Comparison of ENCODE assay signal across 13 cellular contexts in genomic region chr7:91286432-91286831, GRCh38. TPM values are rescaled to one million over a fixed set of nuclear protein-coding genes. Genes with fewer than 3 reads are reported as not detected.
DNase-seq lines count a peak whose midpoint lies in the region; ATAC-seq lines count a peak whose summit lies in the region.
"Had no signal": no experiment of that assay in that cellular context is flagged by ENCODE, and none has a peak within 500 bp of the region (broad histone marks: within the 10 kb centered on the region; RNA-seq: fewer than 3 reads in every experiment).

No MANE protein-coding gene starts in this region.

- H3K27me3 ChIP-seq in aorta (ENCODE audit: control insufficient read depth in 1 of 2, insufficient read depth in 2 of 2, low read length in 1 of 2) = no peaks in the 10 kb centered on the region
- H3K27me3 ChIP-seq: adrenal gland had no signal

- intact Hi-C loops in aorta (cut with DNase I) = no loop called here

- in situ Hi-C loops in G401 (cut with HindIII; ENCODE audit: low sequenced_read_pairs) = no loop called here

- peaks cover 2 to 3% of the 10 kb centered on the region in 2 donors for H3K4me1 ChIP-seq in aorta (ENCODE audit: control insufficient read depth in 1 of 2, insufficient read depth in 2 of 2, low read length in 2 of 2)
- H3K4me1 ChIP-seq: adrenal gland had no signal

- peak; percentile 38 to 73 for DNase-seq in NCI-H2081 (lab: John Stamatoyannopoulos, UW)
- no peak for DNase-seq in NCI-H2081 treated with DMSO at 0.1 percent for 48 hours (lab: John Stamatoyannopoulos, UW)
- DNase-seq in NCI-H2107 (lab: John Stamatoyannopoulos, UW) = peak; percentile 20
- DNase-seq in SHP77 (lab: John Stamatoyannopoulos, UW) = peak; percentile 82 to 91
- no peak for DNase-seq in aorta
- DNase-seq in G401 (ENCODE audit: low spot score) = no peak
- no peak for DNase-seq in C1 segment of cervical spinal cord (lab: John Stamatoyannopoulos, UW)
- DNase-seq: activated CD4-positive, alpha-beta memory T cell treated with anti-CD3 and anti-CD28 coated beads for 36 hours; posterior cingulate gyrus; small intestine had no signal

- no peaks in the 10 kb centered on the region for H3K36me3 ChIP-seq in aorta (ENCODE audit: control insufficient read depth in 1 of 2, insufficient read depth in 2 of 2, low read length in 1 of 2)
- H3K36me3 ChIP-seq: adrenal gland had no signal

- H3K27ac ChIP-seq in aorta (ENCODE audit: low read depth in 1 of 2, low read length in 2 of 2) = peak overlapping the region; percentile 7 to 89

- ATAC-seq in aorta (ENCODE audit: low FRiP score) = peak; percentile 29
- ATAC-seq in HG02884 (IDR thresholded peaks at IDR 0.05; ENCODE audit: unreplicated experiment) = no peak
- ATAC-seq: stimulated activated memory B cell treated with anti-CD40 and anti-IgM and Interleukin-4, amounts not matched to agents 10 μg/mL and 1 μg/mL and 100 μg/mL, for 72 hours had no signal

- H3K4me3 ChIP-seq in aorta (ENCODE audit: low read length in 2 of 2) = no peak overlapping the region
- H3K4me3 ChIP-seq: adrenal gland had no signal

- WGBS in aorta, 2 donors = 76 to 85% methylated on average over 6 of the region's 6 CpGs

- no peaks in the 10 kb centered on the region for H3K9me3 ChIP-seq in aorta (ENCODE audit: control insufficient read depth, low read length)
- H3K9me3 ChIP-seq: adrenal gland had no signal

RNA-seq across cellular contexts. Expression of gene FZD1, which starts 22.2 kb away (rescaled TPM):
- 10 to 100 TPM; 38.5 to 49.2 TPM for total RNA-seq in aorta
- polyA plus RNA-seq in aorta = 10 to 100 TPM in 1 of 2 donors, 1 to 10 TPM in 1; 8.8 to 16.1 TPM
- 0.92 and 1.9 TPM in 2 replicates for total RNA-seq in G401 (2014; rRNA removed; shearing (Covaris generic))

Comparison
In these comparisons a context has a peak if more than half of its experiments do, and no peak if none do; other contexts are left out.
1. DNase-seq: peak in NCI-H2081 (2 of 2), NCI-H2107 (single experiment) and SHP77 (2 of 2); none in NCI-H2081 treated with DMSO at 0.1 percent for 48 hours (single experiment), aorta (0 of 2), G401 (single experiment) and C1 segment of cervical spinal cord (0 of 14).
2. RNA of gene FZD1, which starts 22.2 kb away (total RNA-seq): 38.5 to 49.2 TPM in aorta; 0.92 to 1.9 TPM in G401; every median in the first group is over 10 times any median in the second.